ENCODE assay signal across 1 cellular context in genomic region chr5:96934695-96935555, GRCh38.
TF ChIP-seq lines count a peak whose summit lies in the region.

No MANE protein-coding gene starts in this region.

TF ChIP-seq in HEK293, 187 proteins besides CTCF, POLR2A, EP300 and RAD21 (continued from another document and continues in another):
- TF ChIP-seq ZNF488 (tag by site-specific recombination; IDR thresholded peaks at IDR 0.05) (no peak), PRDM10 (tag by site-specific recombination; IDR thresholded peaks at IDR 0.05) (peak; percentile 97), SETDB1 (IDR thresholded peaks at IDR 0.05; ENCODE audit: insufficient read length, low read length) (no peak), ZNF398 (tag by site-specific recombination; IDR thresholded peaks at IDR 0.05) (peak; percentile 56), ZNF266 (tag by site-specific recombination; IDR thresholded peaks at IDR 0.05; ENCODE audit: low read depth) (no peak), ZNF596 (tag by site-specific recombination; IDR thresholded peaks at IDR 0.05) (peak; percentile 88), KLF8 (tag by site-specific recombination; IDR thresholded peaks at IDR 0.05) (peak; percentile 97), ZNF214 (tag by site-specific recombination; IDR thresholded peaks at IDR 0.05; ENCODE audit: borderline replicate concordance) (no peak), KLF7 (tag by site-specific recombination; IDR thresholded peaks at IDR 0.05; ENCODE audit: borderline replicate concordance) (peak; percentile 85), REST (tag by site-specific recombination; IDR thresholded peaks at IDR 0.05) (peak; percentile 55), ZNF23 (tag by site-specific recombination; IDR thresholded peaks at IDR 0.05; ENCODE audit: borderline replicate concordance) (no peak), ZSCAN5A (tag by site-specific recombination; IDR thresholded peaks at IDR 0.05) (peak; percentile 94; the same call in 1 of the 2 replicates), ZNF792 (tag by site-specific recombination; IDR thresholded peaks at IDR 0.05) (no peak), ZNF791 (tag by site-specific recombination; IDR thresholded peaks at IDR 0.05) (no peak), ZNF837 (tag by site-specific recombination; IDR thresholded peaks at IDR 0.05) (peak; percentile 58), ZSCAN18 (tag by site-specific recombination; IDR thresholded peaks at IDR 0.05) (0 out of 2 replicates have a peak, but pooled peaks have one; percentile 71), ZNF112 (tag by site-specific recombination; IDR thresholded peaks at IDR 0.05) (no peak), ZFHX2 (tag by site-specific recombination; conservative IDR thresholded peaks at IDR 0.05) (peak; percentile 91), ZNF2 (tag by site-specific recombination; IDR thresholded peaks at IDR 0.05) (peak; percentile 97), WT1 (tag by site-specific recombination; IDR thresholded peaks at IDR 0.05) (peak; percentile 88), ZNF518A (tag by site-specific recombination; conservative IDR thresholded peaks at IDR 0.05; ENCODE audit: low read depth) (peak; percentile 42; the same call in 1 of the 2 replicates), MYNN (tag by site-specific recombination; IDR thresholded peaks at IDR 0.05; ENCODE audit: borderline replicate concordance) (peak; percentile 73; the same call in 1 of the 2 replicates), ZNF645 (tag by site-specific recombination; IDR thresholded peaks at IDR 0.05) (no peak), ZNF654 (tag by site-specific recombination; IDR thresholded peaks at IDR 0.05; ENCODE audit: low read depth) (no peak), ZNF670 (tag by site-specific recombination; IDR thresholded peaks at IDR 0.05; ENCODE audit: low read depth) (no peak), ZNF239 (tag by site-specific recombination; IDR thresholded peaks at IDR 0.05) (peak; percentile 66; the same call in 1 of the 2 replicates), ZBTB1 (tag by site-specific recombination; IDR thresholded peaks at IDR 0.05) (no peak; the same call in 1 of the 2 replicates), ZNF146 (tag by site-specific recombination; IDR thresholded peaks at IDR 0.05) (peak; percentile 10; the same call in 1 of the 2 replicates), ZXDB (tag by site-specific recombination; IDR thresholded peaks at IDR 0.05) (peak; percentile 99), SCRT2 (tag by site-specific recombination; IDR thresholded peaks at IDR 0.05) (peak; percentile 75), ZNF624 (tag by site-specific recombination; IDR thresholded peaks at IDR 0.05) (peak; percentile 53; the same call in 1 of the 2 replicates), ZNF473 (tag by site-specific recombination; IDR thresholded peaks at IDR 0.05) (no peak), ZNF529 (tag by site-specific recombination; IDR thresholded peaks at IDR 0.05; ENCODE audit: insufficient replicate concordance) (no peak), ZNF600 (tag by site-specific recombination; IDR thresholded peaks at IDR 0.05) (peak; percentile 98), ZNF830 (tag by site-specific recombination; IDR thresholded peaks at IDR 0.05; ENCODE audit: low read depth) (no peak), ZNF274 (IDR thresholded peaks at IDR 0.05; ENCODE audit: low read length) (no peak), ZNF274 (tag by site-specific recombination; IDR thresholded peaks at IDR 0.05; ENCODE audit: borderline replicate concordance) (no peak), ZNF658 (tag by site-specific recombination; IDR thresholded peaks at IDR 0.05) (no peak), ZNF623 (tag by site-specific recombination; IDR thresholded peaks at IDR 0.05) (no peak), ZBTB21 (tag by site-specific recombination; IDR thresholded peaks at IDR 0.05) (peak; percentile 30; the same call in 1 of the 2 replicates), ZSCAN16 (tag by site-specific recombination; IDR thresholded peaks at IDR 0.05) (peak; percentile 37; the same call in 1 of the 2 replicates), ZNF223 (tag by site-specific recombination; IDR thresholded peaks at IDR 0.05) (no peak; the same call in 1 of the 2 replicates), ZNF785 (tag by site-specific recombination; IDR thresholded peaks at IDR 0.05) (no peak), ZNF843 (tag by site-specific recombination; IDR thresholded peaks at IDR 0.05) (peak; percentile 86), ZNF133 (tag by site-specific recombination; IDR thresholded peaks at IDR 0.05) (no peak), ZNF423 (tag by site-specific recombination; IDR thresholded peaks at IDR 0.05) (peak; percentile 100)
